Comparison of ENCODE assay signal across 20 cellular contexts in genomic region chr15:40301467-40302179, GRCh38. TPM values are rescaled to one million over a fixed set of nuclear protein-coding genes. Genes with fewer than 3 reads are reported as not detected.
DNase-seq lines count a peak whose midpoint lies in the region; ATAC-seq, FAIRE-seq and TF ChIP-seq lines count a peak whose summit lies in the region.
"Had no signal": no experiment of that assay in that cellular context is flagged by ENCODE, and none has a peak within 500 bp of the region (broad histone marks: within the 10 kb centered on the region; RNA-seq: fewer than 3 reads in every experiment).

No MANE protein-coding gene starts in this region.

- in situ Hi-C loops in GM13976 (cut with MboI; ENCODE audit: low sequenced_read_pairs, unreplicated experiment), result no loop called here

- peak overlapping the region; percentile 60 for H3K4me3 Mint-ChIP-seq in progenitor cell of endocrine pancreas (ENCODE audit: low read depth)
- H3K4me3 Mint-ChIP-seq: stimulated activated naive B cell treated with anti-CD40 and anti-IgM and Interleukin-4, amounts not matched to agents 10 μg/mL and 1 μg/mL and 100 μg/mL, for 72 hours; T-helper 2 cell treated with Interferon-gamma antibody and Interleukin-4, amounts not matched to agents 5 μg/mL and 100 μg/mL, for 36 hours had no signal

- no peaks in the 10 kb centered on the region for H3K27me3 ChIP-seq in HUES64 (ENCODE audit: insufficient read depth, low read length)
- peaks cover 0 to 2% (median 0%) of the 10 kb centered on the region in 4 experiments; a peak in 1 of 7 replicates for H3K27me3 ChIP-seq in H1 (replicated peaks in 1 of 4; ENCODE audit: control insufficient read depth in 3 of 4, extremely low read depth in 1 of 4, insufficient read depth in 3 of 4, low read length in 3 of 4)
- H3K27me3 ChIP-seq in colonic mucosa, result no peaks in the 10 kb centered on the region
- H3K27me3 ChIP-seq: sigmoid colon, SJSA1 had no signal

- H3K9ac ChIP-seq in HUES64 (ENCODE audit: low read depth, low read length) (peak overlapping the region; percentile 43; the same call in 1 of the 2 replicates), H1 (replicated peaks in 1 of 4; ENCODE audit: extremely low read depth in 1 of 4, low read depth in 3 of 4, low read length in 3 of 4) (no peak overlapping the region), colonic mucosa (ENCODE audit: low read depth in 2 of 2, low read length in 2 of 2) (no peak overlapping the region)

- CTCF ChIA-PET in H1 (lab: Charles Lee; ENCODE audit: partially characterized antibody), result interaction anchor here (0.8 to 23.9 kb wide), 10 partner anchors 9 to 256 kb away, joined by 3 to 584 read pairs (median 23); partner anchors contain the start of genes ANKRD63, CCDC9B and INAFM2

- no peak for TF ChIP-seq CTCF in H1 (IDR thresholded peaks at IDR 0.05; ENCODE audit: control extremely low read depth in 1 of 3, insufficient read depth in 1 of 3, low read depth in 1 of 3, low read length in 3 of 3)
- no peak for TF ChIP-seq CTCF in progenitor cell of endocrine pancreas (IDR thresholded peaks at IDR 0.05; ENCODE audit: unreplicated experiment)
- no peak for TF ChIP-seq CTCF in GM13976 (IDR thresholded peaks at IDR 0.05; ENCODE audit: borderline replicate concordance, control extremely low read depth, extremely low read depth, insufficient read depth, missing control alignments)
- TF ChIP-seq CTCF in colonic mucosa (IDR thresholded peaks at IDR 0.05), result no peak

- H3K4me3 ChIP-seq in HUES64 (ENCODE audit: low read length), result no peak overlapping the region
- no peak overlapping the region for H3K4me3 ChIP-seq in H1 (ENCODE audit: extremely low read depth in 1 of 4, insufficient read depth in 2 of 4, low read depth in 3 of 4, low read length in 4 of 4)
- no peak overlapping the region for H3K4me3 ChIP-seq in colonic mucosa
- H3K4me3 ChIP-seq: sigmoid colon, SJSA1 had no signal

- H3K9me3 Mint-ChIP-seq in progenitor cell of endocrine pancreas (ENCODE audit: low read depth), result peaks cover 3% of the 10 kb centered on the region

- peak overlapping the region; percentile 87 for H2BK20ac ChIP-seq in H1 (ENCODE audit: low read length)

- POLR2A ChIA-PET in H1 (lab: Charles Lee; ENCODE audit: partially characterized antibody), result interaction anchor here (0.7 to 3.0 kb wide), 10 partner anchors 11 to 81 kb away, joined by 3 to 46 read pairs (median 4); partner anchors contain the start of genes ANKRD63 and KNSTRN

- TF ChIP-seq POLR2A in H1 (IDR thresholded peaks at IDR 0.05; ENCODE audit: control extremely low read depth in 1 of 2, low read depth in 2 of 2, low read length in 2 of 2), result no peak

- peaks cover 5% of the 10 kb centered on the region for H3K4me1 Mint-ChIP-seq in progenitor cell of endocrine pancreas (ENCODE audit: low read depth)

- H3K36me3 ChIP-seq in HUES64 (ENCODE audit: insufficient read depth, low read length), result no peaks in the 10 kb centered on the region
- no peaks in the 10 kb centered on the region for H3K36me3 ChIP-seq in H1 (ENCODE audit: control insufficient read depth in 2 of 4, insufficient read depth in 4 of 4, low read length in 3 of 4)
- no peaks in the 10 kb centered on the region for H3K36me3 ChIP-seq in colonic mucosa
- H3K36me3 ChIP-seq: sigmoid colon had no signal

- H2BK15ac ChIP-seq in H1 (ENCODE audit: low read length), result no peak overlapping the region

- H4K8ac ChIP-seq in H1 (ENCODE audit: extremely low read depth, insufficient read depth, low read length), result no peak overlapping the region

- peaks cover 3% of the 10 kb centered on the region; the same call in 1 of the 2 replicates for H3K9me3 ChIP-seq in HUES64 (ENCODE audit: insufficient read depth, low read depth, low read length)
- H3K9me3 ChIP-seq in H1 (ENCODE audit: insufficient read depth in 2 of 2, low read depth in 1 of 2, low read length in 1 of 2), result 0 out of 4 replicates have a peak, but pooled peaks cover 0 to 3% of the 10 kb centered on the region in 2 experiments
- H3K9me3 ChIP-seq in colonic mucosa, result no peaks in the 10 kb centered on the region
- H3K9me3 ChIP-seq: sigmoid colon had no signal

- H3K27me3 Mint-ChIP-seq in progenitor cell of endocrine pancreas, result peaks cover 44% of the 10 kb centered on the region
- H3K27me3 Mint-ChIP-seq: stimulated activated naive B cell treated with anti-CD40 and anti-IgM and Interleukin-4, amounts not matched to agents 10 μg/mL and 1 μg/mL and 100 μg/mL, for 72 hours had no signal

- H3K4ac ChIP-seq in H1 (replicated peaks; ENCODE audit: insufficient read length, low read depth, low read length), result peak overlapping the region; percentile 15

- H3K36me3 Mint-ChIP-seq in progenitor cell of endocrine pancreas (ENCODE audit: insufficient read depth), result no peaks in the 10 kb centered on the region

- H3K79me1 ChIP-seq in H1 (ENCODE audit: low read depth, low read length), result no peaks in the 10 kb centered on the region

- 71% methylated on average over 12 of the region's 12 CpGs for WGBS in HUES64
- 63% methylated on average over 12 of the region's 12 CpGs; no CpG with 5 or more reads in 1 of the 2 experiments for WGBS in H1 (ENCODE audit: extremely low coverage in 1 of 2, insufficient coverage in 1 of 2, insufficient read length in 1 of 2, insufficient replicate concordance in 2 of 2, low coverage in 1 of 2, low lambda C conversion rate in 2 of 2, missing lambda C conversion rate in 1 of 2), 2 experiments

- H4K20me1 ChIP-seq in H1 (replicated peaks in 1 of 2; ENCODE audit: control insufficient read depth in 1 of 2, insufficient read depth in 2 of 2, low read length in 2 of 2), result no peaks in the 10 kb centered on the region

- no peak overlapping the region for H3K14ac ChIP-seq in H1 (ENCODE audit: insufficient read length)

- peak overlapping the region; percentile 95; the same call in 1 of the 2 replicates for H2BK12ac ChIP-seq in H1 (ENCODE audit: low read depth, low read length)

- H4K5ac ChIP-seq in H1 (ENCODE audit: insufficient read length, low read depth, low read length), result peak overlapping the region; percentile 27

- H4K91ac ChIP-seq in H1 (replicated peaks; ENCODE audit: insufficient read length, low read length), result peak overlapping the region; percentile 28

- no peak overlapping the region for H3K23ac ChIP-seq in H1 (ENCODE audit: insufficient read length)

- H3K79me2 ChIP-seq in H1 (ENCODE audit: control insufficient read depth in 1 of 2, insufficient read depth in 2 of 2, low read length in 2 of 2), result no peaks in the 10 kb centered on the region

- peak overlapping the region; percentile 87 for H2BK5ac ChIP-seq in H1 (ENCODE audit: low read depth, low read length)

- DNase-seq in H1 (ENCODE audit: low read depth in 1 of 2, low spot score in 2 of 2) (peak in 1 of 2 experiments; percentile 75), islet precursor cell (peak; percentile 89), progenitor cell of endocrine pancreas (ENCODE audit: low spot score, unreplicated experiment) (no peak), GM13976 (ENCODE audit: low spot score) (no peak), colonic mucosa (no peak)
- DNase-seq: activated T-cell treated with anti-CD3 and anti-CD28 coated beads, Interleukin-2, amount 50 U/mL, for 48 hours; COR-L47; foreskin keratinocyte; NCI-H526 treated with DMSO at 0.1 percent for 48 hours; stimulated activated naive B cell treated with anti-CD40 and anti-IgM and Interleukin-4, amounts not matched to agents 10 μg/mL and 1 μg/mL and 100 μg/mL, for 72 hours had no signal

- peak overlapping the region; percentile 11 for H3K27ac Mint-ChIP-seq in progenitor cell of endocrine pancreas
- H3K27ac Mint-ChIP-seq: activated naive CD4-positive, alpha-beta T cell treated with anti-CD3 and anti-CD28 coated beads, Interleukin-2, amount 50 U/mL, for 72 hours; stimulated activated naive B cell treated with anti-CD40 and anti-IgM and Interleukin-4, amounts not matched to agents 10 μg/mL and 1 μg/mL and 100 μg/mL, for 72 hours; T-helper 2 cell treated with Interferon-gamma antibody and Interleukin-4, amounts not matched to agents 5 μg/mL and 100 μg/mL, for 36 hours had no signal

- TF ChIP-seq EP300 in H1 (IDR thresholded peaks at IDR 0.05; ENCODE audit: borderline replicate concordance in 1 of 2, low read depth in 2 of 2, low read length in 2 of 2), result no peak

- H2AFZ ChIP-seq in H1 (ENCODE audit: low read length), result peak overlapping the region; percentile 78

- intact Hi-C loops in colonic mucosa (cut with DNase I), result no loop called here

- no peaks in the 10 kb centered on the region for H3K23me2 ChIP-seq in H1 (ENCODE audit: low read depth, low read length)

- TF ChIP-seq RAD21 in H1 (IDR thresholded peaks at IDR 0.05 in 1 of 2, conservative IDR thresholded peaks at IDR 0.05 in 1 of 2; ENCODE audit: low read depth in 2 of 2, low read length in 2 of 2), result no peak

- H2AK5ac ChIP-seq in H1 (ENCODE audit: low read depth, low read length), result peak overlapping the region; percentile 70; the same call in 1 of the 2 replicates

- peak overlapping the region; percentile 84 for H3K18ac ChIP-seq in H1 (ENCODE audit: extremely low read depth, low read length)

- H3K4me2 ChIP-seq in H1 (ENCODE audit: insufficient read depth in 1 of 2, low read depth in 2 of 2, low read length in 2 of 2), result peak overlapping the region; percentile 38 to 50; a peak in 3 of 4 replicates

- H3K4me1 ChIP-seq in HUES64 (ENCODE audit: insufficient read depth, low read length) (0 out of 2 replicates have a peak, but pooled peaks cover 7% of the 10 kb centered on the region), H1 (replicated peaks in 1 of 4; ENCODE audit: control insufficient read depth in 3 of 4, insufficient read depth in 4 of 4, low read length in 3 of 4) (peaks cover 0 to 23% (median 10%) of the 10 kb centered on the region in 4 experiments; a peak in 6 of 7 replicates), colonic mucosa (no peaks in the 10 kb centered on the region)
- H3K4me1 ChIP-seq: foreskin keratinocyte had no signal

- ATAC-seq in HG03108 (IDR thresholded peaks at IDR 0.05; ENCODE audit: unreplicated experiment) (no peak), GM21367 (IDR thresholded peaks at IDR 0.05; ENCODE audit: unreplicated experiment) (no peak)
- ATAC-seq: activated naive CD4-positive, alpha-beta T cell treated with anti-CD3 and anti-CD28 coated beads, Interleukin-2, amount 50 U/mL, for 72 hours; foreskin keratinocyte; stimulated activated naive B cell treated with anti-CD40 and anti-IgM and Interleukin-4, amounts not matched to agents 10 μg/mL and 1 μg/mL and 100 μg/mL, for 72 hours had no signal

- H2BK120ac ChIP-seq in H1 (replicated peaks; ENCODE audit: low read depth, low read length), result no peak overlapping the region

- H3K56ac ChIP-seq in H1 (replicated peaks; ENCODE audit: insufficient read length, low read depth, low read length), result no peak overlapping the region

- H3K27ac ChIP-seq in HUES64 (ENCODE audit: low read depth, low read length), result no peak overlapping the region
- no peak overlapping the region for H3K27ac ChIP-seq in H1 (ENCODE audit: low read depth, low read length)
- H3K27ac ChIP-seq in colonic mucosa, result no peak overlapping the region
- H3K27ac ChIP-seq: foreskin keratinocyte, sigmoid colon, SJSA1 had no signal

- no peak for FAIRE-seq in H1 (lab: Jason Lieb, UNC)

RNA-seq across cellular contexts. Expression of gene PLCB2, which starts 6.1 kb away (rescaled TPM):
- 7.3 TPM for polyA plus RNA-seq in HUES64 (2013, experiment 1 of 2)
- 11.2 TPM for polyA plus RNA-seq in HUES64 (2013, experiment 2 of 2)
- total RNA-seq in H1 (2021; fragmentation: NEBNext Ultra II Directional; extraction: Animal tissue kit (Norgen Biotek cat#: 25700)), result 8.4 and 9.4 TPM in 2 replicates
- polyA plus RNA-seq in H1 (2011; rRNA removed), result 7.2 and 11.3 TPM in 2 replicates
- 10.7 TPM for polyA plus RNA-seq in H1 (2011; cell fraction: cytosol; rRNA removed)
- 30.4 TPM for polyA plus RNA-seq in H1 (2011; cell fraction: nucleus; rRNA removed)
- polyA plus RNA-seq in H1 (2012, experiment 1 of 2), result 4.1 to 10.7 TPM (median 7.5 TPM) in 4 replicates
- 4.1 TPM for polyA plus RNA-seq in H1 (2012, experiment 2 of 2)
- 7.0 TPM for polyA plus RNA-seq in H1 (2013, experiment 1 of 2)
- polyA plus RNA-seq in H1 (2013, experiment 2 of 2), result 7.6 TPM
- 6.1 and 6.2 TPM in 2 replicates for polyA minus RNA-seq in H1 (2011; rRNA and poly(A)+ RNA removed)
- polyA minus RNA-seq in H1 (2011; cell fraction: cytosol; rRNA and poly(A)+ RNA removed), result 3.7 TPM
- polyA minus RNA-seq in H1 (2011; cell fraction: nucleus; rRNA and poly(A)+ RNA removed), result 20.0 TPM
- 2.5 and 2.8 TPM in 2 replicates for total RNA-seq in progenitor cell of endocrine pancreas
- total RNA-seq in colonic mucosa, result 1 to 10 TPM; 5.7 to 9.5 TPM

RNA-seq across cellular contexts. Expression of gene ANKRD63, which starts 18.8 kb away (rescaled TPM):
- not detected for polyA plus RNA-seq in HUES64 (2013, experiment 1 of 2)
- not detected for polyA plus RNA-seq in HUES64 (2013, experiment 2 of 2)
- total RNA-seq in H1 (2021; fragmentation: NEBNext Ultra II Directional; extraction: Animal tissue kit (Norgen Biotek cat#: 25700)), result 0.26 TPM in 1 of 2 replicates, not detected in the other
- 0.16 and 0.18 TPM in 2 replicates for polyA plus RNA-seq in H1 (2011; rRNA removed)
- 0.22 TPM for polyA plus RNA-seq in H1 (2011; cell fraction: cytosol; rRNA removed)
- polyA plus RNA-seq in H1 (2011; cell fraction: nucleus; rRNA removed), result 0.94 TPM
- 0.16 to 0.21 TPM in 2 of 4 replicates, not detected in the others for polyA plus RNA-seq in H1 (2012, experiment 1 of 2)
- polyA plus RNA-seq in H1 (2012, experiment 2 of 2), result not detected
- polyA plus RNA-seq in H1 (2013, experiment 1 of 2), result not detected
- 0.04 TPM for polyA plus RNA-seq in H1 (2013, experiment 2 of 2)
- not detected in 2 replicates for polyA minus RNA-seq in H1 (2011; rRNA and poly(A)+ RNA removed)
- polyA minus RNA-seq in H1 (2011; cell fraction: cytosol; rRNA and poly(A)+ RNA removed), result not detected
- 2.1 TPM for polyA minus RNA-seq in H1 (2011; cell fraction: nucleus; rRNA and poly(A)+ RNA removed)
- total RNA-seq in progenitor cell of endocrine pancreas (not detected in 2 replicates), colonic mucosa (not detected)
- total RNA-seq: activated naive CD4-positive, alpha-beta T cell treated with anti-CD3 and anti-CD28 coated beads, Interleukin-2, amount 50 U/mL, for 72 hours; foreskin keratinocyte; lower leg skin; omental fat pad had no signal
- polyA plus RNA-seq: foreskin keratinocyte, sigmoid colon, thymus had no signal

RNA-seq across cellular contexts. Expression of gene INAFM2, which starts 21.9 kb away (rescaled TPM):
- 18.2 TPM for polyA plus RNA-seq in HUES64 (2013, experiment 1 of 2)
- polyA plus RNA-seq in HUES64 (2013, experiment 2 of 2), result 20.2 TPM
- total RNA-seq in H1 (2021; fragmentation: NEBNext Ultra II Directional; extraction: Animal tissue kit (Norgen Biotek cat#: 25700)), result 35.1 and 38.2 TPM in 2 replicates
- 9.6 and 15.3 TPM in 2 replicates for polyA plus RNA-seq in H1 (2011; rRNA removed)
- polyA plus RNA-seq in H1 (2011; cell fraction: cytosol; rRNA removed), result 11.9 TPM
- 9.2 TPM for polyA plus RNA-seq in H1 (2011; cell fraction: nucleus; rRNA removed)
- 16.0 to 31.4 TPM (median 18.6 TPM) in 4 replicates for polyA plus RNA-seq in H1 (2012, experiment 1 of 2)
- polyA plus RNA-seq in H1 (2012, experiment 2 of 2), result 19.4 TPM
- 39.7 TPM for polyA plus RNA-seq in H1 (2013, experiment 1 of 2)
- polyA plus RNA-seq in H1 (2013, experiment 2 of 2), result 42.5 TPM
- polyA minus RNA-seq in H1 (2011; rRNA and poly(A)+ RNA removed), result 8.6 and 10.5 TPM in 2 replicates
- 10.1 TPM for polyA minus RNA-seq in H1 (2011; cell fraction: cytosol; rRNA and poly(A)+ RNA removed)
- polyA minus RNA-seq in H1 (2011; cell fraction: nucleus; rRNA and poly(A)+ RNA removed), result 14.0 TPM
- total RNA-seq in progenitor cell of endocrine pancreas (12.9 and 14.9 TPM in 2 replicates), colonic mucosa (10 to 100 TPM; 10.8 to 28.6 TPM)

RNA-seq across cellular contexts. Expression of gene CCDC9B, which starts 39.1 kb away (rescaled TPM):
- 0.80 TPM for polyA plus RNA-seq in HUES64 (2013, experiment 1 of 2)
- 0.13 TPM for polyA plus RNA-seq in HUES64 (2013, experiment 2 of 2)
- 0.33 and 0.78 TPM in 2 replicates for total RNA-seq in H1 (2021; fragmentation: NEBNext Ultra II Directional; extraction: Animal tissue kit (Norgen Biotek cat#: 25700))
- 0.45 and 0.63 TPM in 2 replicates for polyA plus RNA-seq in H1 (2011; rRNA removed)
- polyA plus RNA-seq in H1 (2011; cell fraction: cytosol; rRNA removed), result 0.10 TPM
- polyA plus RNA-seq in H1 (2011; cell fraction: nucleus; rRNA removed), result 0.73 TPM
- polyA plus RNA-seq in H1 (2012, experiment 1 of 2), result 0.62 to 1.1 TPM (median 0.85 TPM) in 4 replicates
- 0.25 TPM for polyA plus RNA-seq in H1 (2012, experiment 2 of 2)
- 0.71 TPM for polyA plus RNA-seq in H1 (2013, experiment 1 of 2)
- polyA plus RNA-seq in H1 (2013, experiment 2 of 2), result 0.50 TPM
- polyA minus RNA-seq in H1 (2011; rRNA and poly(A)+ RNA removed), result 0.22 and 0.50 TPM in 2 replicates
- polyA minus RNA-seq in H1 (2011; cell fraction: cytosol; rRNA and poly(A)+ RNA removed), result 0.66 TPM
- 1.8 TPM for polyA minus RNA-seq in H1 (2011; cell fraction: nucleus; rRNA and poly(A)+ RNA removed)
- 0.07 and 0.11 TPM in 2 replicates for total RNA-seq in progenitor cell of endocrine pancreas
- 10 to 100 TPM; 13.1 to 28.7 TPM for total RNA-seq in colonic mucosa

RNA-seq across cellular contexts. Expression of gene PHGR1, which starts 49.2 kb away (rescaled TPM):
- polyA plus RNA-seq in HUES64 (2013, experiment 1 of 2), result not detected
- not detected for polyA plus RNA-seq in HUES64 (2013, experiment 2 of 2)
- total RNA-seq in H1 (2021; fragmentation: NEBNext Ultra II Directional; extraction: Animal tissue kit (Norgen Biotek cat#: 25700)), result not detected in 2 replicates
- not detected in 2 replicates for polyA plus RNA-seq in H1 (2011; rRNA removed)
- not detected for polyA plus RNA-seq in H1 (2011; cell fraction: cytosol; rRNA removed)
- polyA plus RNA-seq in H1 (2011; cell fraction: nucleus; rRNA removed), result not detected
- not detected in 4 replicates for polyA plus RNA-seq in H1 (2012, experiment 1 of 2)
- not detected for polyA plus RNA-seq in H1 (2012, experiment 2 of 2)
- not detected for polyA plus RNA-seq in H1 (2013, experiment 1 of 2)
- polyA plus RNA-seq in H1 (2013, experiment 2 of 2), result not detected
- not detected in 2 replicates for polyA minus RNA-seq in H1 (2011; rRNA and poly(A)+ RNA removed)
- polyA minus RNA-seq in H1 (2011; cell fraction: cytosol; rRNA and poly(A)+ RNA removed), result not detected
- not detected for polyA minus RNA-seq in H1 (2011; cell fraction: nucleus; rRNA and poly(A)+ RNA removed)
- total RNA-seq in progenitor cell of endocrine pancreas (0.79 TPM in 1 of 2 replicates, not detected in the other), colonic mucosa (1,000 to 10,000 TPM; 1,442 to 2,028 TPM)
- total RNA-seq: activated naive CD4-positive, alpha-beta T cell treated with anti-CD3 and anti-CD28 coated beads, Interleukin-2, amount 50 U/mL, for 72 hours; foreskin keratinocyte; omental fat pad; SJSA1 had no signal
- polyA plus RNA-seq: foreskin keratinocyte had no signal
